13 cellular contexts compared by ENCODE assay signal in genomic region chr18:23593720-23594119, GRCh38. TPM values are rescaled to one million over a fixed set of nuclear protein-coding genes. Genes with fewer than 3 reads are reported as not detected.
DNase-seq lines count a peak whose midpoint lies in the region; ATAC-seq and TF ChIP-seq lines count a peak whose summit lies in the region.
"Had no signal": no experiment of that assay in that cellular context is flagged by ENCODE, and none has a peak within 500 bp of the region (broad histone marks: within the 10 kb centered on the region; RNA-seq: fewer than 3 reads in every experiment).

No MANE protein-coding gene starts in this region.

- CTCF ChIA-PET in RWPE1 (lab: Yijun Ruan, JAX) = interaction anchor here (0.6 kb wide), 1 partner anchor 351 kb away, joined by 3 read pairs; no protein-coding TSS in a partner anchor

- no peaks in the 10 kb centered on the region; the same call in 1 of the 2 replicates for H3K4me1 ChIP-seq in Karpas-422 (ENCODE audit: low read length)
- H3K4me1 ChIP-seq: BE2C had no signal

- H4K20me1 ChIP-seq in Karpas-422 (ENCODE audit: insufficient read depth, low read depth, low read length) = no peaks in the 10 kb centered on the region

- peaks cover 0 to 3% of the 10 kb centered on the region in 2 donors for H3K36me3 Mint-ChIP-seq in activated T-cell treated with anti-CD3 and anti-CD28 coated beads, Interleukin-2, amount 50 U/mL, for 72 hours (ENCODE audit: insufficient read depth in 2 of 2)

- no peak for TF ChIP-seq CTCF in RWPE1 (conservative IDR thresholded peaks at IDR 0.05; ENCODE audit: low read depth)
- TF ChIP-seq CTCF in fibroblast of pulmonary artery (IDR thresholded peaks at IDR 0.05; ENCODE audit: low read length, missing control alignments) = no peak

- no peaks in the 10 kb centered on the region for H3K79me2 ChIP-seq in Karpas-422 (ENCODE audit: low read length)

- H3K9me3 Mint-ChIP-seq in activated T-cell treated with anti-CD3 and anti-CD28 coated beads, Interleukin-2, amount 50 U/mL, for 72 hours = peaks cover 0 to 2% of the 10 kb centered on the region in 2 donors
- H3K9me3 Mint-ChIP-seq: activated naive CD8-positive, alpha-beta T cell treated with anti-CD3 and anti-CD28 coated beads, Interleukin-2, amount 50 U/mL, for 24 hours had no signal

- no peak overlapping the region for H3K4me2 ChIP-seq in Karpas-422 (ENCODE audit: low read depth, low read length, poor library complexity, severe bottlenecking)

- ATAC-seq in activated T-cell treated with anti-CD3 and anti-CD28 coated beads, Interleukin-2, amount 50 U/mL, for 72 hours (replicated peaks in 1 of 2) = peak; percentile 49 to 91
- no peak for ATAC-seq in GM19452 (IDR thresholded peaks at IDR 0.05; ENCODE audit: unreplicated experiment)
- ATAC-seq: activated naive CD8-positive, alpha-beta T cell treated with anti-CD3 and anti-CD28 coated beads, Interleukin-2, amount 50 U/mL, for 24 hours had no signal

- H3K9ac ChIP-seq in Karpas-422 (ENCODE audit: low read length) = no peak overlapping the region

- H3K27me3 ChIP-seq in Karpas-422 (ENCODE audit: low read length) = no peaks in the 10 kb centered on the region
- H3K27me3 ChIP-seq: BE2C had no signal

- no peaks in the 10 kb centered on the region for H3K9me2 ChIP-seq in Karpas-422 (replicated peaks; ENCODE audit: insufficient read depth, low read length)

- peak overlapping the region; percentile 11 for H3K27ac Mint-ChIP-seq in activated T-cell treated with anti-CD3 and anti-CD28 coated beads, Interleukin-2, amount 50 U/mL, for 72 hours
- H3K27ac Mint-ChIP-seq: activated naive CD8-positive, alpha-beta T cell treated with anti-CD3 and anti-CD28 coated beads, Interleukin-2, amount 50 U/mL, for 24 hours had no signal

- POLR2A ChIA-PET in RWPE1 (lab: Yijun Ruan, JAX; ENCODE audit: low non-redundant PET) = no interaction called here

- H3K4me3 Mint-ChIP-seq in activated T-cell treated with anti-CD3 and anti-CD28 coated beads, Interleukin-2, amount 50 U/mL, for 72 hours = peak overlapping the region in 1 of 2 donors; percentile 47
- H3K4me3 Mint-ChIP-seq: activated naive CD8-positive, alpha-beta T cell treated with anti-CD3 and anti-CD28 coated beads, Interleukin-2, amount 50 U/mL, for 24 hours had no signal

- H3K36me3 ChIP-seq in Karpas-422 (ENCODE audit: insufficient read depth, low read length) = no peaks in the 10 kb centered on the region
- H3K36me3 ChIP-seq: BE2C had no signal

- H3K27ac ChIP-seq in RWPE1 (no peak overlapping the region), Karpas-422 (ENCODE audit: low read length) (no peak overlapping the region)

- DNase-seq in activated T-cell treated with anti-CD3 and anti-CD28 coated beads, Interleukin-2, amount 50 U/mL, for 72 hours = no peak
- no peak for DNase-seq in activated T-cell treated with anti-CD3 and anti-CD28 coated beads, Interleukin-2, amount 50 U/mL, for 1 hour
- DNase-seq in RWPE1 (ENCODE audit: low spot score) (peak; percentile 48), fibroblast of pulmonary artery (ENCODE audit: low read depth) (peak; percentile 87), stromal cell of bone marrow (ENCODE audit: low read depth) (peak; percentile 99), NCI-H146 treated with DMSO at 0.1 percent for 48 hours (lab: John Stamatoyannopoulos, UW; ENCODE audit: unreplicated experiment) (no peak), Karpas-422 (no peak)
- DNase-seq: activated naive CD8-positive, alpha-beta T cell treated with anti-CD3 and anti-CD28 coated beads, Interleukin-2, amount 50 U/mL, for 24 hours; BE2C; H7; NCI-H524 treated with DMSO at 0.1 percent for 48 hours; retina had no signal

- peaks cover 8% of the 10 kb centered on the region for H3K4me1 Mint-ChIP-seq in activated T-cell treated with anti-CD3 and anti-CD28 coated beads, Interleukin-2, amount 50 U/mL, for 72 hours (ENCODE audit: low read depth)
- H3K4me1 Mint-ChIP-seq: activated naive CD8-positive, alpha-beta T cell treated with anti-CD3 and anti-CD28 coated beads, Interleukin-2, amount 50 U/mL, for 24 hours had no signal

- H3K4me3 ChIP-seq in fibroblast of pulmonary artery (replicated peaks; ENCODE audit: low read depth, low read length) (no peak overlapping the region), Karpas-422 (ENCODE audit: low read length) (no peak overlapping the region)

- no peaks in the 10 kb centered on the region for H3K9me3 ChIP-seq in Karpas-422 (ENCODE audit: low read length)
- H3K9me3 ChIP-seq: BE2C had no signal

- no peak overlapping the region for H2AFZ ChIP-seq in Karpas-422 (ENCODE audit: low read length)

- H3K27me3 Mint-ChIP-seq in activated T-cell treated with anti-CD3 and anti-CD28 coated beads, Interleukin-2, amount 50 U/mL, for 72 hours (ENCODE audit: low read depth) = no peaks in the 10 kb centered on the region
- H3K27me3 Mint-ChIP-seq: activated naive CD8-positive, alpha-beta T cell treated with anti-CD3 and anti-CD28 coated beads, Interleukin-2, amount 50 U/mL, for 24 hours had no signal

RNA-seq across cellular contexts. Expression of gene NPC1, which starts 7.4 kb away (rescaled TPM):
- total RNA-seq in activated T-cell treated with anti-CD3 and anti-CD28 coated beads, Interleukin-2, amount 50 U/mL, for 72 hours = 10 to 100 TPM; 29.3 to 32.4 TPM
- 31.1 and 63.4 TPM in 2 replicates for total RNA-seq in Karpas-422 (2014; rRNA removed; shearing (Covaris generic); ENCODE audit: low replicate concordance)

Comparison
In these comparisons a context has a peak if more than half of its experiments do, and no peak if none do; other contexts are left out.
1. DNase-seq: peak in RWPE1 (single experiment), fibroblast of pulmonary artery (single experiment) and stromal cell of bone marrow (single experiment); none in activated T-cell treated with anti-CD3 and anti-CD28 coated beads, Interleukin-2, amount 50 U/mL, for 72 hours (0 of 2), activated T-cell treated with anti-CD3 and anti-CD28 coated beads, Interleukin-2, amount 50 U/mL, for 1 hour (single experiment), NCI-H146 treated with DMSO at 0.1 percent for 48 hours (single experiment) and Karpas-422 (single experiment).